In genomic region chr1:224613486-224613885, GRCh38 we compare ENCODE assay signal across 13 cellular contexts.
"Had no signal": no experiment of that assay in that cellular context is flagged by ENCODE, and none has a peak within 500 bp of the region (broad histone marks: within the 10 kb centered on the region; RNA-seq: fewer than 3 reads in every experiment).

No MANE protein-coding gene starts in this region.

- ATAC-seq: effector memory CD8-positive, alpha-beta T cell; esophagus mucosa; foreskin keratinocyte; gastrocnemius medialis; gastroesophageal sphincter; heart left ventricle; heart right ventricle had no signal

- H3K4me1 ChIP-seq: foreskin keratinocyte had no signal

- H3K27ac ChIP-seq: colonic mucosa, coronary artery, dorsolateral prefrontal cortex, epithelial cell of prostate, esophagus muscularis mucosa, esophagus squamous epithelium, foreskin keratinocyte, gastrocnemius medialis, gastroesophageal sphincter, heart left ventricle, heart right ventricle had no signal

- H3K36me3 ChIP-seq: colonic mucosa, esophagus muscularis mucosa, esophagus squamous epithelium, gastrocnemius medialis, gastroesophageal sphincter, heart left ventricle, heart right ventricle had no signal

- H3K9me3 ChIP-seq: colonic mucosa, esophagus muscularis mucosa, esophagus squamous epithelium, gastrocnemius medialis, gastroesophageal sphincter, heart left ventricle, heart right ventricle had no signal

- H3K4me3 ChIP-seq: colonic mucosa, coronary artery, dorsolateral prefrontal cortex, esophagus muscularis mucosa, esophagus squamous epithelium, gastrocnemius medialis, gastroesophageal sphincter, heart left ventricle, heart right ventricle had no signal
